In genomic region chr15:69783211-69783610, GRCh38 we compare ENCODE assay signal across 26 cellular contexts.
DNase-seq lines count a peak whose midpoint lies in the region; ATAC-seq and TF ChIP-seq lines count a peak whose summit lies in the region.
"Had no signal": no experiment of that assay in that cellular context is flagged by ENCODE, and none has a peak within 500 bp of the region (broad histone marks: within the 10 kb centered on the region; RNA-seq: fewer than 3 reads in every experiment).

No MANE protein-coding gene starts in this region.

- ATAC-seq in WTC11 = no peak
- ATAC-seq: foreskin keratinocyte; heart right ventricle; K562; natural killer cell treated with Interleukin-12 subunit alpha and Interleukin-12 subunit beta and Interleukin-15 and Interleukin-18, amount 100 ng/mL, for 72 hours had no signal

- CTCF ChIA-PET in WTC11 (lab: Charles Lee) = no interaction called here

- POLR2A ChIA-PET in WTC11 (lab: Charles Lee) = no interaction called here

- peaks cover 13% of the 10 kb centered on the region for H3K4me1 Mint-ChIP-seq in WTC11

- H3K9me3 Mint-ChIP-seq in WTC11 = 0 out of 2 replicates have a peak, but pooled peaks cover 6% of the 10 kb centered on the region
- H3K9me3 Mint-ChIP-seq: activated CD4-positive, alpha-beta memory T cell treated with anti-CD3 and anti-CD28 coated beads, Interleukin-2, amount 10 ng/mL, durations not matched to agents 7 days and 5 days; CD8-positive, alpha-beta T cell; endodermal cell; H9; mesothelial cell of epicardium; natural killer cell treated with Interleukin-12 subunit alpha and Interleukin-12 subunit beta and Interleukin-15 and Interleukin-18, amount 100 ng/mL, for 72 hours had no signal

- no peak overlapping the region for H3K27ac Mint-ChIP-seq in WTC11
- H3K27ac Mint-ChIP-seq: activated CD4-positive, alpha-beta memory T cell treated with anti-CD3 and anti-CD28 coated beads, Interleukin-2, amount 10 ng/mL, durations not matched to agents 7 days and 5 days; activated naive CD8-positive, alpha-beta T cell; endodermal cell; H9; mesothelial cell of epicardium had no signal

- H3K4me3 Mint-ChIP-seq in WTC11 = no peak overlapping the region
- H3K4me3 Mint-ChIP-seq: activated CD4-positive, alpha-beta memory T cell treated with anti-CD3 and anti-CD28 coated beads, Interleukin-2, amount 10 ng/mL, durations not matched to agents 7 days and 5 days; activated naive CD8-positive, alpha-beta T cell; CD8-positive, alpha-beta T cell; endodermal cell; H9; mesothelial cell of epicardium; natural killer cell treated with Interleukin-12 subunit alpha and Interleukin-12 subunit beta and Interleukin-15 and Interleukin-18, amount 100 ng/mL, for 72 hours had no signal

- H3K36me3 Mint-ChIP-seq in WTC11 = no peaks in the 10 kb centered on the region
- H3K36me3 Mint-ChIP-seq: activated naive CD8-positive, alpha-beta T cell; CD8-positive, alpha-beta T cell; mesothelial cell of epicardium; natural killer cell treated with Interleukin-12 subunit alpha and Interleukin-12 subunit beta and Interleukin-15 and Interleukin-18, amount 100 ng/mL, for 72 hours had no signal

- no peaks in the 10 kb centered on the region for H3K27me3 Mint-ChIP-seq in WTC11 (ENCODE audit: low read depth)

- TF ChIP-seq CTCF in WTC11 (IDR thresholded peaks at IDR 0.05) = no peak

- DNase-seq in NCI-H1417 (lab: John Stamatoyannopoulos, UW) (peak in 2 of 3 experiments; percentile 24 to 66), NCI-H1417 treated with DMSO at 0.1 percent for 48 hours (lab: John Stamatoyannopoulos, UW) (no peak), NCI-H1092 (lab: John Stamatoyannopoulos, UW) (peak; percentile 42), NCI-H526 (lab: John Stamatoyannopoulos, UW) (peak; percentile 90 to 95), SW480 (ENCODE audit: low spot score) (peak; percentile 85), WTC11 (ENCODE audit: low spot score) (no peak), dermis blood vessel endothelial cell (no peak)
- DNase-seq in activated CD4-positive, CD25-positive, alpha-beta regulatory T cell (lab: John Stamatoyannopoulos, UW) = no peak
- DNase-seq: activated CD4-positive, alpha-beta memory T cell treated with anti-CD3 and anti-CD28 coated beads, Interleukin-2, amount 10 ng/mL, durations not matched to agents 7 days and 5 days; activated CD4-positive, alpha-beta T cell treated with anti-CD3 and anti-CD28 coated beads for 1 hour; activated effector memory CD4-positive, alpha-beta T cell treated with Interleukin-2 at 50 U/mL for 16 hours; AML-193; anterior cingulate cortex; colonic mucosa; DMS79 treated with DMSO at 0.1 percent for 48 hours; endodermal cell; foreskin keratinocyte; H9; heart right ventricle; NCI-H146; NCI-H345 had no signal

TF ChIP-seq in WTC11, 78 proteins besides CTCF, POLR2A, EP300 and RAD21:
- TF ChIP-seq FOXP4 (CRISPR knock-in tag; IDR thresholded peaks at IDR 0.05) = no peak
- TF ChIP-seq ZSCAN18 (CRISPR knock-in tag; IDR thresholded peaks at IDR 0.05) = no peak
- no peak for TF ChIP-seq TP53 (CRISPR knock-in tag; IDR thresholded peaks at IDR 0.05)
- no peak for TF ChIP-seq TCF7 (CRISPR knock-in tag; IDR thresholded peaks at IDR 0.05; ENCODE audit: low read depth)
- no peak for TF ChIP-seq NR3C1 (CRISPR knock-in tag; conservative IDR thresholded peaks at IDR 0.05; ENCODE audit: low read depth)
- no peak for TF ChIP-seq CREM (CRISPR knock-in tag; IDR thresholded peaks at IDR 0.05)
- TF ChIP-seq ATF1 (CRISPR knock-in tag; IDR thresholded peaks at IDR 0.05) = no peak
- no peak for TF ChIP-seq IRF2 (CRISPR knock-in tag; IDR thresholded peaks at IDR 0.05; ENCODE audit: borderline replicate concordance, low read depth)
- TF ChIP-seq NFATC4 (CRISPR knock-in tag; IDR thresholded peaks at IDR 0.05) = no peak
- TF ChIP-seq JAZF1 (CRISPR knock-in tag; IDR thresholded peaks at IDR 0.05) = no peak
- no peak for TF ChIP-seq ZBTB21 (CRISPR knock-in tag; IDR thresholded peaks at IDR 0.05; ENCODE audit: borderline replicate concordance)

Comparison
In these comparisons a context has a peak if more than half of its experiments do, and no peak if none do; other contexts are left out.
1. DNase-seq: peak in NCI-H1417 (2 of 3), NCI-H1092 (single experiment), NCI-H526 (2 of 2) and SW480 (single experiment); none in NCI-H1417 treated with DMSO at 0.1 percent for 48 hours (single experiment), WTC11 (single experiment), dermis blood vessel endothelial cell (single experiment) and activated CD4-positive, CD25-positive, alpha-beta regulatory T cell (0 of 4).